In genomic region chr13:43786766-43787517, GRCh38 we compare ENCODE assay signal across 8 cellular contexts. TPM values are rescaled to one million over a fixed set of nuclear protein-coding genes. Genes with fewer than 3 reads are reported as not detected.
A peak's percentile ranks its signal among the peaks of the same experiment; 100 is the strongest.
DNase-seq lines count a peak whose midpoint lies in the region; ATAC-seq, FAIRE-seq and TF ChIP-seq lines count a peak whose summit lies in the region.

Gene ENOX1, minus strand, starts transcription at chr13:43786972.

- H3K27ac Mint-ChIP-seq in CD4-positive, CD25-positive, alpha-beta regulatory T cell, result peak within 1 kb of the TSS in 1 of 3 donors; percentile 66
- H3K27ac Mint-ChIP-seq in activated T-helper 17 cell treated with anti-CD3 and anti-CD28 coated beads, Interleukin-2, amount 50 U/mL, for 72 hours, result no peak within 1 kb of the TSS
- H3K27ac Mint-ChIP-seq in naive thymus-derived CD8-positive, alpha-beta T cell, result no peak within 1 kb of the TSS

- no peak within 1 kb of the TSS for H3K27ac ChIP-seq in CD4-positive, CD25-positive, alpha-beta regulatory T cell (ENCODE audit: insufficient read depth, low read length, poor library complexity, severe bottlenecking)
- H3K27ac ChIP-seq in foreskin keratinocyte, result peak within 1 kb of the TSS; percentile 2

- no peaks in the 10 kb centered on the region for H3K36me3 ChIP-seq in CD4-positive, CD25-positive, alpha-beta regulatory T cell (ENCODE audit: control insufficient read depth, insufficient read depth, low read length)

- no peak within 1 kb of the TSS for H3K4me3 ChIP-seq in CD4-positive, CD25-positive, alpha-beta regulatory T cell (ENCODE audit: low read depth, low read length)

- peak; percentile 50 for TF ChIP-seq CTCF in foreskin keratinocyte (conservative IDR thresholded peaks at IDR 0.05)

- no peak for FAIRE-seq in urothelium cell line (lab: Jason Lieb, UNC)

- peaks cover 0 to 17% (median 4%) of the 10 kb centered on the region in 4 donors for H3K4me1 Mint-ChIP-seq in CD4-positive, CD25-positive, alpha-beta regulatory T cell
- no peaks in the 10 kb centered on the region for H3K4me1 Mint-ChIP-seq in activated T-helper 17 cell treated with anti-CD3 and anti-CD28 coated beads, Interleukin-2, amount 50 U/mL, for 72 hours
- peaks cover 0 to 20% (median 8%) of the 10 kb centered on the region in 4 donors for H3K4me1 Mint-ChIP-seq in naive thymus-derived CD8-positive, alpha-beta T cell

- POLR2A ChIA-PET in naive thymus-derived CD8-positive, alpha-beta T cell (lab: Charles Lee), result no interaction called here

- peaks cover 0 to 2% (median 0%) of the 10 kb centered on the region in 7 donors for H3K9me3 Mint-ChIP-seq in CD4-positive, CD25-positive, alpha-beta regulatory T cell
- H3K9me3 Mint-ChIP-seq in activated T-helper 17 cell treated with anti-CD3 and anti-CD28 coated beads, Interleukin-2, amount 50 U/mL, for 72 hours, result no peaks in the 10 kb centered on the region
- H3K9me3 Mint-ChIP-seq in naive thymus-derived CD8-positive, alpha-beta T cell, result no peaks in the 10 kb centered on the region

- peaks cover 49% of the 10 kb centered on the region for H3K27me3 Mint-ChIP-seq in CD4-positive, CD25-positive, alpha-beta regulatory T cell
- H3K27me3 Mint-ChIP-seq in activated T-helper 17 cell treated with anti-CD3 and anti-CD28 coated beads, Interleukin-2, amount 50 U/mL, for 72 hours, result peaks cover 43% of the 10 kb centered on the region
- H3K27me3 Mint-ChIP-seq in naive thymus-derived CD8-positive, alpha-beta T cell, result peaks cover 23 to 49% (median 39%) of the 10 kb centered on the region in 5 donors

- peak in 1 of 3 donors; percentile 47 for DNase-seq in CD4-positive, CD25-positive, alpha-beta regulatory T cell
- peak; percentile 91 for DNase-seq in NCI-H2227 (lab: John Stamatoyannopoulos, UW; ENCODE audit: unreplicated experiment)
- DNase-seq in foreskin keratinocyte, result peak in 1 of 2 donors; percentile 70
- DNase-seq in naive thymus-derived CD8-positive, alpha-beta T cell, result no peak
- DNase-seq in urothelium cell line (ENCODE audit: low spot score), result peak; percentile 60

- no peaks in the 10 kb centered on the region for H3K36me3 Mint-ChIP-seq in CD4-positive, CD25-positive, alpha-beta regulatory T cell
- H3K36me3 Mint-ChIP-seq in activated T-helper 17 cell treated with anti-CD3 and anti-CD28 coated beads, Interleukin-2, amount 50 U/mL, for 72 hours (ENCODE audit: low read depth), result no peaks in the 10 kb centered on the region
- no peaks in the 10 kb centered on the region for H3K36me3 Mint-ChIP-seq in naive thymus-derived CD8-positive, alpha-beta T cell

- no peaks in the 10 kb centered on the region for H3K9me3 ChIP-seq in CD4-positive, CD25-positive, alpha-beta regulatory T cell (ENCODE audit: control insufficient read depth in 2 of 2, low read length in 2 of 2)

- peak in 1 of 2 donors; percentile 13 for ATAC-seq in CD4-positive, CD25-positive, alpha-beta regulatory T cell (ENCODE audit: low read depth in 2 of 2)
- peak; percentile 47 for ATAC-seq in GM19372 (IDR thresholded peaks at IDR 0.05; ENCODE audit: low read depth, unreplicated experiment)
- ATAC-seq in activated T-helper 17 cell treated with anti-CD3 and anti-CD28 coated beads, Interleukin-2, amount 50 U/mL, for 72 hours (replicated peaks), result peak; percentile 68
- peak; percentile 53 for ATAC-seq in foreskin keratinocyte
- ATAC-seq in naive thymus-derived CD8-positive, alpha-beta T cell, result peak in 1 of 2 donors; percentile 14
- no peak for ATAC-seq in HG03457 (IDR thresholded peaks at IDR 0.05; ENCODE audit: unreplicated experiment)

- H3K4me3 Mint-ChIP-seq in CD4-positive, CD25-positive, alpha-beta regulatory T cell, result peak within 1 kb of the TSS; percentile 61 to 89 (median 76)
- peak within 1 kb of the TSS; percentile 74 for H3K4me3 Mint-ChIP-seq in activated T-helper 17 cell treated with anti-CD3 and anti-CD28 coated beads, Interleukin-2, amount 50 U/mL, for 72 hours
- H3K4me3 Mint-ChIP-seq in naive thymus-derived CD8-positive, alpha-beta T cell, result peak within 1 kb of the TSS; percentile 61 to 90 (median 76)

- peaks cover 13% of the 10 kb centered on the region for H3K4me1 ChIP-seq in CD4-positive, CD25-positive, alpha-beta regulatory T cell (ENCODE audit: control insufficient read depth, insufficient read depth, low read length, poor library complexity, severe bottlenecking)
- H3K4me1 ChIP-seq in foreskin keratinocyte, result no peaks in the 10 kb centered on the region

- H3K27me3 ChIP-seq in CD4-positive, CD25-positive, alpha-beta regulatory T cell (ENCODE audit: control insufficient read depth, insufficient read depth, low read length), result peaks cover 8% of the 10 kb centered on the region
- H3K27me3 ChIP-seq in foreskin keratinocyte, result no peaks in the 10 kb centered on the region

RNA-seq across cellular contexts. Expression of gene ENOX1, which starts in this region (rescaled TPM):
- not detected for total RNA-seq in CD4-positive, CD25-positive, alpha-beta regulatory T cell
- polyA plus RNA-seq in CD4-positive, CD25-positive, alpha-beta regulatory T cell, result under 1 TPM in 1 of 4 donors, not detected in 3; 0.10 TPM
- 1 to 10 TPM in 1 of 2 donors, not detected in 1; 1.7 TPM for total RNA-seq in activated T-helper 17 cell treated with anti-CD3 and anti-CD28 coated beads, Interleukin-2, amount 50 U/mL, for 72 hours
- total RNA-seq in foreskin keratinocyte, result 0.92 and 1.5 TPM in 2 replicates
- 0.55 and 0.66 TPM in 2 replicates for polyA plus RNA-seq in foreskin keratinocyte
- total RNA-seq in naive thymus-derived CD8-positive, alpha-beta T cell, result not detected
- not detected for polyA plus RNA-seq in naive thymus-derived CD8-positive, alpha-beta T cell

Comparison
In these comparisons a context has a peak if more than half of its experiments do, and no peak if none do; other contexts are left out.
1. DNase-seq: peak in NCI-H2227 (single experiment) and urothelium cell line (single experiment); none in naive thymus-derived CD8-positive, alpha-beta T cell (0 of 10).
2. Peak in every context shown above with its lines, with median percentiles within 50 percentile points of each other: H3K4me3 Mint-ChIP-seq.